ENCODE assay signal across 6 cellular contexts in the genomic region with DNA sequence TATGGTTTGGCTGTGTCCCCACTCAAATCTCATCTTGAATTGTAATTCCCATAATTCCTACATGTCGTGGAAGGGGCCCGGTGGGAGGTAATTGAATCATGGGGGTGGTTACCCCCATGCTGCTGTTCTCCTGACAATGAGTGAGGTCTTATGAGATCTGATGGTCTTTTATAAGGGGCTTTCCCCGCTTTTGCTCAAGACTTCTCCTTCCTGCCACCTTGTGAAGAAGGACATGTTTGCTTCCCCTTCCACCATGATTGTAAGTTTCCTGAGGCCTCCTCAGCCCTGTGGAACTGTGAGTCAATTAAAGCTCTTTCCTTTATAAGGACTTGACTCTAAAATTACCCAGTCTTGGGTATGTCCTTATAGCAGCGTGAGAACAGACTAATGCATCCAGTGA. TPM values are rescaled to one million over a fixed set of nuclear protein-coding genes. Genes with fewer than 3 reads are reported as not detected.
"Had no signal": no experiment of that assay in that cellular context is flagged by ENCODE, and none has a peak within 500 bp of the region (broad histone marks: within the 10 kb centered on the region; RNA-seq: fewer than 3 reads in every experiment).

No MANE protein-coding gene starts in this region.

RNA-seq across cellular contexts. Expression of a gene that starts 1.8 kb away (rescaled TPM):
- total RNA-seq: HepG2 had no signal

RNA-seq across cellular contexts. Expression of a gene that starts 2.8 kb away (rescaled TPM):
- total RNA-seq: HT1080, Right ventricle myocardium superior had no signal

RNA-seq across cellular contexts. Expression of a gene that starts 28.9 kb away (rescaled TPM):
- total RNA-seq: HepG2, HT1080, K562, M059J, Right ventricle myocardium superior, SJSA1 had no signal
